Comparison of ENCODE assay signal across 8 cellular contexts in the genomic region with DNA sequence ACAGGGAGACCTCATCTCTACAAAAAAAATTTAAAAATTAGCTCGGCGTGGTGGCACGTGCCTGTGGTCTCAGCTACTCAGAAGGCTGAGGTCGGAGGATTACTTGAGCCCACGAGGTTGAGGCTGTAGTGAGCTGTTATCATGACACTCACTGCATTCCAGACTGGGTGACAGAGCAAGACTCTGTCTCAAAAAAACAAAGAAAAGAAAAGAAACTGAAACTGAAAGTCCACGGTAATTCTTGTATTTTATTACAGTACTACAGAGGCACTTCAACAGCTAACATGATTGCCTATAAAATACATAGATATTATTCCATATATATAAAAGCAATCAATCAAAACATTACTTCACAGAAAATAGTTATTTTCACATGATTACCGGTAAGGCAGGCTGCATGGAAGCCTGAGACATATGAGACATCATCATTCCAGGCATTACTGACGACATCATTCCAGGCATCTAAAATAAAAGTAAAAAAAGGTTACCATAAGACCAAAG. TPM values are rescaled to one million over a fixed set of nuclear protein-coding genes. Genes with fewer than 3 reads are reported as not detected.
DNase-seq lines count a peak whose midpoint lies in the region; ATAC-seq lines count a peak whose summit lies in the region.

No MANE protein-coding gene starts in this region.

- 46% methylated on average over 7 of the region's 8 CpGs for WGBS in mesenchymal stem cell

- peak; percentile 43 for ATAC-seq in GM21423 (IDR thresholded peaks at IDR 0.05; ENCODE audit: unreplicated experiment)

- H3K4ac ChIP-seq in mesenchymal stem cell (ENCODE audit: low read depth in 1 of 2, low read length in 2 of 2), result no peak overlapping the region

- DNase-seq in NCI-H226, result peak; percentile 78
- DNase-seq in amniotic stem cell (lab: John Stamatoyannopoulos, UW), result peak; percentile 31
- DNase-seq in mesenchymal stem cell, result peak; percentile 85
- no peak for DNase-seq in NCI-H1105 treated with DMSO at 0.1 percent for 48 hours (lab: John Stamatoyannopoulos, UW)
- no peak for DNase-seq in DMS53 treated with DMSO at 0.1 percent for 48 hours (lab: John Stamatoyannopoulos, UW; ENCODE audit: unreplicated experiment)
- no peak for DNase-seq in amygdala (lab: John Stamatoyannopoulos, UW)

- peaks cover 6% of the 10 kb centered on the region for H3K79me1 ChIP-seq in mesenchymal stem cell (replicated peaks; ENCODE audit: low read length, poor library complexity, severe bottlenecking)

- no peak overlapping the region for H4K8ac ChIP-seq in mesenchymal stem cell (ENCODE audit: low read length)

- peak overlapping the region; percentile 50 for H3K4me3 ChIP-seq in BLaER1
- peak overlapping the region in 1 of 2 experiments; percentile 63 for H3K4me3 ChIP-seq in mesenchymal stem cell (ENCODE audit: insufficient read depth in 1 of 2, low read depth in 1 of 2, low read length in 2 of 2)

- H3K4me2 ChIP-seq in BLaER1, result peak overlapping the region; percentile 80
- peak overlapping the region; percentile 59 for H3K4me2 ChIP-seq in mesenchymal stem cell (ENCODE audit: low read length, poor library complexity, severe bottlenecking)

- H2BK5ac ChIP-seq in mesenchymal stem cell (ENCODE audit: low read depth, low read length, poor library complexity, severe bottlenecking), result no peak overlapping the region

- H2AK5ac ChIP-seq in mesenchymal stem cell (ENCODE audit: low read length, severe bottlenecking), result no peak overlapping the region

- H3K23ac ChIP-seq in mesenchymal stem cell (ENCODE audit: low read length in 2 of 2), result no peak overlapping the region

- H3K4me1 ChIP-seq in BLaER1 (peaks cover 21% of the 10 kb centered on the region; the same call in 1 of the 2 replicates), mesenchymal stem cell (ENCODE audit: control insufficient read depth, insufficient read depth, low read depth, low read length) (peaks cover 1% of the 10 kb centered on the region)

- no peaks in the 10 kb centered on the region for H3K27me3 ChIP-seq in BLaER1
- H3K27me3 ChIP-seq in mesenchymal stem cell (ENCODE audit: control insufficient read depth in 1 of 2, insufficient read depth in 1 of 2, low read length in 2 of 2), result no peaks in the 10 kb centered on the region

- H3K27ac ChIP-seq in BLaER1 (no peak overlapping the region), mesenchymal stem cell (ENCODE audit: low read length, poor library complexity, severe bottlenecking) (peak overlapping the region; percentile 62)

- H3K9me3 ChIP-seq in BLaER1, result no peaks in the 10 kb centered on the region
- H3K9me3 ChIP-seq in mesenchymal stem cell (ENCODE audit: control insufficient read depth, low read length), result no peaks in the 10 kb centered on the region

- H3K36me3 ChIP-seq in BLaER1 (peaks cover 46% of the 10 kb centered on the region), mesenchymal stem cell (ENCODE audit: control insufficient read depth in 1 of 2, insufficient read depth in 2 of 2, low read depth in 1 of 2, low read length in 2 of 2) (peaks cover 5 to 29% of the 10 kb centered on the region in 2 experiments)

- H2BK12ac ChIP-seq in mesenchymal stem cell (ENCODE audit: low read length in 2 of 2), result no peak overlapping the region

- no peak overlapping the region for H2BK120ac ChIP-seq in mesenchymal stem cell (ENCODE audit: low read depth, low read length)

- peak overlapping the region; percentile 46 for H3K9ac ChIP-seq in BLaER1
- H3K9ac ChIP-seq in mesenchymal stem cell (ENCODE audit: low read length), result peak overlapping the region; percentile 91

- H2AFZ ChIP-seq in mesenchymal stem cell (ENCODE audit: low read depth, low read length), result no peak overlapping the region

- H4K91ac ChIP-seq in mesenchymal stem cell (ENCODE audit: low read length), result no peak overlapping the region

- peaks cover 79% of the 10 kb centered on the region for H4K20me1 ChIP-seq in BLaER1

- no peak overlapping the region for H2BK15ac ChIP-seq in mesenchymal stem cell (ENCODE audit: low read depth, poor library complexity, severe bottlenecking)

- no peak overlapping the region for H3K14ac ChIP-seq in mesenchymal stem cell (ENCODE audit: low read length in 2 of 2)

- no peak overlapping the region for H3K18ac ChIP-seq in mesenchymal stem cell (ENCODE audit: low read depth in 1 of 2, low read length in 2 of 2)

RNA-seq across cellular contexts. Expression of gene PRPF40A, which starts 23.1 kb away (rescaled TPM):
- 170 TPM for polyA plus RNA-seq in mesenchymal stem cell (2013, experiment 1 of 2)
- 163 TPM for polyA plus RNA-seq in mesenchymal stem cell (2013, experiment 2 of 2)

RNA-seq across cellular contexts. Expression of gene ARL6IP6, which starts 24.2 kb away (rescaled TPM):
- polyA plus RNA-seq in mesenchymal stem cell (2013, experiment 1 of 2), result 13.3 TPM
- 16.6 TPM for polyA plus RNA-seq in mesenchymal stem cell (2013, experiment 2 of 2)

Comparison
In these comparisons a context has a peak if more than half of its experiments do, and no peak if none do; other contexts are left out.
1. DNase-seq: peak in NCI-H226 (single experiment), amniotic stem cell (single experiment) and mesenchymal stem cell (single experiment); none in NCI-H1105 treated with DMSO at 0.1 percent for 48 hours (single experiment), DMS53 treated with DMSO at 0.1 percent for 48 hours (single experiment) and amygdala (0 of 56).